In genomic region chr3:89107461-89108035, GRCh38 we compare ENCODE assay signal across 9 cellular contexts. TPM values are rescaled to one million over a fixed set of nuclear protein-coding genes. Genes with fewer than 3 reads are reported as not detected.
A peak's percentile ranks its signal among the peaks of the same experiment; 100 is the strongest.
DNase-seq lines count a peak whose midpoint lies in the region; ATAC-seq and TF ChIP-seq lines count a peak whose summit lies in the region.
"Had no signal": no experiment of that assay in that cellular context is flagged by ENCODE, and none has a peak within 500 bp of the region (broad histone marks: within the 10 kb centered on the region; RNA-seq: fewer than 3 reads in every experiment).

Gene EPHA3, plus strand, starts transcription at chr3:89107621. Its CDS starts 128 bp downstream, at chr3:89107749.

- peak within 1 kb of the TSS; percentile 54 for H3K4me3 ChIP-seq in epithelial cell of esophagus (ENCODE audit: low read length)
- H3K4me3 ChIP-seq in mesendoderm (ENCODE audit: low read length) = no peak within 1 kb of the TSS

- no peak within 1 kb of the TSS for H4K5ac ChIP-seq in mesendoderm (ENCODE audit: low read length)

- H4K8ac ChIP-seq in mesendoderm (ENCODE audit: low read depth, low read length) = no peak within 1 kb of the TSS

- no peak within 1 kb of the TSS for H3K27ac ChIP-seq in mesendoderm (ENCODE audit: low read depth, low read length)

- no peak within 1 kb of the TSS for H2BK15ac ChIP-seq in mesendoderm (replicated peaks; ENCODE audit: low read depth)

- no peak for TF ChIP-seq CTCF in activated CD8-positive, alpha-beta T cell treated with anti-CD3 and anti-CD28 coated beads for 36 hours (IDR thresholded peaks at IDR 0.05)
- no peak for TF ChIP-seq CTCF in epithelial cell of esophagus (IDR thresholded peaks at IDR 0.05; ENCODE audit: insufficient read depth, low read depth, low read length, missing control alignments)

- H3K36me3 Mint-ChIP-seq in activated CD8-positive, alpha-beta T cell treated with anti-CD3 and anti-CD28 coated beads for 36 hours (ENCODE audit: low read depth) = no peaks in the 10 kb centered on the region
- no peaks in the 10 kb centered on the region for H3K36me3 Mint-ChIP-seq in stimulated activated naive B cell treated with anti-CD40 and anti-IgM and Interleukin-4, amounts not matched to agents 10 μg/mL and 1 μg/mL and 100 μg/mL, for 72 hours

- H3K4me2 ChIP-seq in mesendoderm (ENCODE audit: low read length) = peak within 1 kb of the TSS; percentile 62

- H2AK5ac ChIP-seq in mesendoderm (ENCODE audit: low read length) = no peak within 1 kb of the TSS

- no CpG with 5 or more reads among the region's 29 CpGs for WGBS in mesendoderm (ENCODE audit: extremely low coverage, insufficient coverage, low lambda C conversion rate)

- H3K4me1 Mint-ChIP-seq in activated CD8-positive, alpha-beta T cell treated with anti-CD3 and anti-CD28 coated beads for 36 hours (ENCODE audit: low read depth) = peaks cover 12% of the 10 kb centered on the region
- H3K4me1 Mint-ChIP-seq in stimulated activated naive B cell treated with anti-CD40 and anti-IgM and Interleukin-4, amounts not matched to agents 10 μg/mL and 1 μg/mL and 100 μg/mL, for 72 hours = peaks cover 8 to 19% of the 10 kb centered on the region in 2 donors

- H3K27me3 ChIP-seq in mesendoderm (ENCODE audit: insufficient read depth, low read length, poor library complexity) = peaks cover 2% of the 10 kb centered on the region

- H3K4ac ChIP-seq in mesendoderm (ENCODE audit: low read depth, low read length) = no peak within 1 kb of the TSS

- H2BK120ac ChIP-seq in mesendoderm (ENCODE audit: low read depth, low read length) = no peak within 1 kb of the TSS

- peak within 1 kb of the TSS; percentile 56 for H3K56ac ChIP-seq in mesendoderm (ENCODE audit: low read length)

- peaks cover 16% of the 10 kb centered on the region for H3K27me3 Mint-ChIP-seq in activated CD8-positive, alpha-beta T cell treated with anti-CD3 and anti-CD28 coated beads for 36 hours
- peaks cover 9 to 20% of the 10 kb centered on the region in 2 donors for H3K27me3 Mint-ChIP-seq in stimulated activated naive B cell treated with anti-CD40 and anti-IgM and Interleukin-4, amounts not matched to agents 10 μg/mL and 1 μg/mL and 100 μg/mL, for 72 hours

- peaks cover 2% of the 10 kb centered on the region for H3K9me3 Mint-ChIP-seq in activated CD8-positive, alpha-beta T cell treated with anti-CD3 and anti-CD28 coated beads for 36 hours
- no peaks in the 10 kb centered on the region for H3K9me3 Mint-ChIP-seq in stimulated activated naive B cell treated with anti-CD40 and anti-IgM and Interleukin-4, amounts not matched to agents 10 μg/mL and 1 μg/mL and 100 μg/mL, for 72 hours

- intact Hi-C loops in activated CD8-positive, alpha-beta T cell treated with anti-CD3 and anti-CD28 coated beads for 36 hours (cut with micrococcal nuclease) = loop anchor here (10.0 kb wide), 1 partner anchor 903 kb away; no protein-coding TSS in a partner anchor

- no peak within 1 kb of the TSS for H3K18ac ChIP-seq in mesendoderm (ENCODE audit: low read length)

- no peak within 1 kb of the TSS for H3K23ac ChIP-seq in mesendoderm (ENCODE audit: low read length)

- ATAC-seq in HG02759 (IDR thresholded peaks at IDR 0.05; ENCODE audit: unreplicated experiment) = peak; percentile 100
- peak; percentile 80 for ATAC-seq in activated CD8-positive, alpha-beta T cell treated with anti-CD3 and anti-CD28 coated beads for 36 hours
- ATAC-seq in stimulated activated naive B cell treated with anti-CD40 and anti-IgM and Interleukin-4, amounts not matched to agents 10 μg/mL and 1 μg/mL and 100 μg/mL, for 72 hours (replicated peaks) = peak; percentile 98

- H2BK5ac ChIP-seq in mesendoderm (ENCODE audit: low read length) = no peak within 1 kb of the TSS

- DNase-seq in DMS153 treated with DMSO at 0.1 percent for 48 hours (lab: John Stamatoyannopoulos, UW; ENCODE audit: unreplicated experiment) (peak; percentile 8), DMS153 (lab: John Stamatoyannopoulos, UW) (no peak), NCI-H1417 treated with DMSO at 0.1 percent for 48 hours (lab: John Stamatoyannopoulos, UW) (peak; percentile 90), epithelial cell of esophagus (ENCODE audit: low read depth) (peak; percentile 78), mesendoderm (peak; percentile 94)
- peak; percentile 59 for DNase-seq in activated CD8-positive, alpha-beta T cell treated with anti-CD3 and anti-CD28 coated beads for 36 hours
- peak; percentile 57 for DNase-seq in stimulated activated naive B cell treated with anti-CD40 and anti-IgM and Interleukin-4, amounts not matched to agents 10 μg/mL and 1 μg/mL and 100 μg/mL, for 72 hours

- H3K4me3 Mint-ChIP-seq in activated CD8-positive, alpha-beta T cell treated with anti-CD3 and anti-CD28 coated beads for 36 hours = peak within 1 kb of the TSS; percentile 60
- H3K4me3 Mint-ChIP-seq in stimulated activated naive B cell treated with anti-CD40 and anti-IgM and Interleukin-4, amounts not matched to agents 10 μg/mL and 1 μg/mL and 100 μg/mL, for 72 hours = peak within 1 kb of the TSS; percentile 78 to 80

- POLR2A ChIA-PET in activated CD8-positive, alpha-beta T cell treated with anti-CD3 and anti-CD28 coated beads for 36 hours (lab: Charles Lee) = no interaction called here

- H3K36me3 ChIP-seq in mesendoderm (ENCODE audit: control insufficient read depth, insufficient read depth, low read length) = no peaks in the 10 kb centered on the region

- no peaks in the 10 kb centered on the region for H3K79me1 ChIP-seq in mesendoderm (ENCODE audit: low read length)

- no peaks in the 10 kb centered on the region for H3K79me2 ChIP-seq in mesendoderm (ENCODE audit: control insufficient read depth, insufficient read depth, low read length)

- H3K9ac ChIP-seq in mesendoderm (ENCODE audit: low read length) = peak within 1 kb of the TSS; percentile 6

- no peaks in the 10 kb centered on the region for H3K4me1 ChIP-seq in mesendoderm (ENCODE audit: control insufficient read depth, low read depth, low read length)

- no peak within 1 kb of the TSS for H3K27ac Mint-ChIP-seq in activated CD8-positive, alpha-beta T cell treated with anti-CD3 and anti-CD28 coated beads for 36 hours
- no peak within 1 kb of the TSS for H3K27ac Mint-ChIP-seq in stimulated activated naive B cell treated with anti-CD40 and anti-IgM and Interleukin-4, amounts not matched to agents 10 μg/mL and 1 μg/mL and 100 μg/mL, for 72 hours

- CTCF ChIA-PET in activated CD8-positive, alpha-beta T cell treated with anti-CD3 and anti-CD28 coated beads for 36 hours (lab: Charles Lee) = no interaction called here

RNA-seq across cellular contexts. Expression of gene EPHA3, which starts in this region (rescaled TPM):
- total RNA-seq in activated CD8-positive, alpha-beta T cell treated with anti-CD3 and anti-CD28 coated beads for 36 hours = not detected
- 0.11 TPM for polyA plus RNA-seq in mesendoderm (2013, experiment 1 of 2)
- polyA plus RNA-seq in mesendoderm (2013, experiment 2 of 2) = 0.15 TPM
- total RNA-seq: pulmonary artery endothelial cell had no signal

Comparison
In these comparisons a context has a peak if more than half of its experiments do, and no peak if none do; other contexts are left out.
1. Peak in DNase-seq and ATAC-seq in activated CD8-positive, alpha-beta T cell treated with anti-CD3 and anti-CD28 coated beads for 36 hours; RNA of the gene not detected or under 1 TPM.